Comparison of ENCODE assay signal across 8 cellular contexts in genomic region chr17:7034955-7035590, GRCh38. TPM values are rescaled to one million over a fixed set of nuclear protein-coding genes. Genes with fewer than 3 reads are reported as not detected.
A peak's percentile ranks its signal among the peaks of the same experiment; 100 is the strongest.
DNase-seq lines count a peak whose midpoint lies in the region; ATAC-seq, FAIRE-seq and TF ChIP-seq lines count a peak whose summit lies in the region.
"Had no signal": no experiment of that assay in that cellular context is flagged by ENCODE, and none has a peak within 500 bp of the region (broad histone marks: within the 10 kb centered on the region; RNA-seq: fewer than 3 reads in every experiment).

No MANE protein-coding gene starts in this region.

- no peaks in the 10 kb centered on the region for H3K36me3 ChIP-seq in kidney (ENCODE audit: control insufficient read depth in 1 of 2, insufficient read depth in 2 of 2, low read length in 2 of 2)

- peak overlapping the region; percentile 9 to 96 for H3K9ac ChIP-seq in kidney (ENCODE audit: low read length in 2 of 2)

- ATAC-seq in GM19397 (IDR thresholded peaks at IDR 0.05; ENCODE audit: unreplicated experiment) (peak; percentile 6), HG03457 (IDR thresholded peaks at IDR 0.05; ENCODE audit: unreplicated experiment) (peak; percentile 5)
- peak; percentile 62 for ATAC-seq in stimulated activated naive CD8-positive, alpha-beta T cell treated with anti-CD3 and anti-CD28 coated beads, Interleukin-15, Interleukin-2, amounts not matched to agents 100 U/mL and 50 U/mL, for 24 hours

- H3K27ac ChIP-seq in angular gyrus (ENCODE audit: low read depth, low read length) (peak overlapping the region; percentile 91), kidney (ENCODE audit: low read depth in 2 of 2, low read length in 2 of 2) (peak overlapping the region; percentile 86 to 95)

- no peak for FAIRE-seq in kidney (lab: Jason Lieb, UNC)

- intact Hi-C loops in kidney (cut with DNase I): no loop called here

- no peaks in the 10 kb centered on the region for H3K9me3 ChIP-seq in kidney (ENCODE audit: control insufficient read depth in 1 of 2, low read length in 2 of 2)

- no peak for DNase-seq in kidney
- peak; percentile 58 for DNase-seq in stimulated activated naive CD8-positive, alpha-beta T cell treated with anti-CD3 and anti-CD28 coated beads, Interleukin-15, Interleukin-2, amounts not matched to agents 100 U/mL and 50 U/mL, for 24 hours
- no peak for DNase-seq in DMS79 treated with DMSO at 0.1 percent for 48 hours (lab: John Stamatoyannopoulos, UW)
- no peak for DNase-seq in NCI-H226

- peaks cover 13 to 23% of the 10 kb centered on the region in 2 donors for H3K4me1 ChIP-seq in kidney (ENCODE audit: control insufficient read depth in 1 of 2, insufficient read depth in 1 of 2, low read depth in 1 of 2, low read length in 2 of 2)

- TF ChIP-seq CTCF in kidney (IDR thresholded peaks at IDR 0.05; ENCODE audit: borderline replicate concordance, extremely low read depth, insufficient read depth): no peak

- H3K4me3 ChIP-seq in kidney (ENCODE audit: low read length in 2 of 2): peak overlapping the region; percentile 53 to 94

RNA-seq across cellular contexts. Expression of gene SLC16A13, which starts 0.7 kb away (rescaled TPM):
- 6.5 TPM for total RNA-seq in kidney
- polyA plus RNA-seq in kidney (ENCODE audit: insufficient read depth, low read depth, low replicate concordance): 11.6 TPM

RNA-seq across cellular contexts. Expression of gene SLC16A11, which starts 8.8 kb away (rescaled TPM):
- 2.1 TPM for total RNA-seq in kidney
- 7.8 TPM for polyA plus RNA-seq in kidney (ENCODE audit: insufficient read depth, low read depth, low replicate concordance)

RNA-seq across cellular contexts. Expression of gene BCL6B, which starts 12.2 kb away (rescaled TPM):
- 33.3 TPM for total RNA-seq in kidney
- polyA plus RNA-seq in kidney (ENCODE audit: insufficient read depth, low read depth, low replicate concordance): 4.4 TPM

RNA-seq across cellular contexts. Expression of gene RNASEK, which starts 22.6 kb away (rescaled TPM):
- 195 TPM for total RNA-seq in kidney
- polyA plus RNA-seq in kidney (ENCODE audit: insufficient read depth, low read depth, low replicate concordance): 971 TPM

RNA-seq across cellular contexts. Expression of gene ALOX12, which starts 39.2 kb away (rescaled TPM):
- total RNA-seq in kidney: not detected
- polyA plus RNA-seq in kidney (ENCODE audit: insufficient read depth, low read depth, low replicate concordance): not detected
- total RNA-seq: activated CD8-positive, alpha-beta memory T cell treated with anti-CD3 and anti-CD28 coated beads for 36 hours had no signal

Comparison
In these comparisons a context has a peak if more than half of its experiments do, and no peak if none do; other contexts are left out.
1. ATAC-seq: peak in every context shown above with its lines; median percentile 62 in stimulated activated naive CD8-positive, alpha-beta T cell treated with anti-CD3 and anti-CD28 coated beads, Interleukin-15, Interleukin-2, amounts not matched to agents 100 U/mL and 50 U/mL, for 24 hours; 6 in GM19397; 5 in HG03457.